2 cellular contexts compared by ENCODE assay signal in the genomic region with DNA sequence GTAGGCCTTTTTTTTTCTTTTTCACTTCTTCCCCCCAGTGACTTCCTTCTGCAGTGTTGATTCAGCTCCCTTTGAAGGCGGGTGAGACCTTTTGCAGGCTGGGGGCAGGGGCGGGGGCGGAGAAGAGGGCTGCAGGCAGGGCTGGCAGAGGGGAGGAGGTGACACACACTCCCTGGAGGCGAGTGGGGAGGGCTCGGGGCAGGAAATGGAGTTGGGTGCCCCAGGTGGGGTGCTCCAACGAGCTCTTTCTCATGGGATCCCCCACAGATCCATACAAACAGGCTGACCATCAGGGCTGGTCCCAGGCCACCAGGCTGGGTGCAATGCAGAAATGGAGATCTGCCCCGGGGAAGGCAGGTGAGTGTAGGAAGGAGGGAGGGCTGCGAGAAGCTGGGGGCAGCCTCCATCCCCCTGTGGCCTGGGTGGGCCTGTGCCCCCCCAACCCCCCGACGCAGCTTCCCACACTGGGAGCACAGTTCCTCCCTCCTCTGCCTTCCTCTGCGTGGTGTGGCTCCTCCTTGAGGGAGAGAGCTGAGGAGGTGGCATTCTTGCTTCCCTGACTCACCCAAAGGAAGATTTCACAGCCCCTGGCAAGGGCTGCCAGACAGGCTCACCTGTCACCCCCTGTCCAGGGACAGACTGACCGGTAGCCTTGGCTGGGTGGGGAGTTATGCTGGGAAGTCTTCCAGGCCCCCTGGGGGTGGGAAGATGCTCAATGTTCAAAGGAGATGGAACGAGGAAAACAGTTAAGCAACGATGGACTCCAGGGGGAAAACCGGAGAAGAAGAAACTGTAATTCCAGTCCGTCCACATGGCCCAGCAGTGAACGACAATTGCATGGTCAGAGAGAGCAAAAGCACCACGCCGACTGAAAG.
TF ChIP-seq lines count a peak whose summit lies in the region.

No MANE protein-coding gene starts in this region.

TF ChIP-seq in GM12878, 131 proteins besides CTCF, POLR2A, EP300 and RAD21 (continued from another document and continues in another):
- TF ChIP-seq ZBTB40 (IDR thresholded peaks at IDR 0.05; ENCODE audit: borderline replicate concordance): 0 out of 2 replicates have a peak, but pooled peaks have one; percentile 34
- TF ChIP-seq SRF (IDR thresholded peaks at IDR 0.05; ENCODE audit: low read depth in 2 of 2, low read length in 2 of 2): peak in 1 of 2 experiments; percentile 52; a peak in 1 of 4 replicates
- no peak for TF ChIP-seq PAX8 (IDR thresholded peaks at IDR 0.05)
- 0 out of 2 replicates have a peak, but pooled peaks have one; percentile 18 for TF ChIP-seq TARDBP (IDR thresholded peaks at IDR 0.05; ENCODE audit: borderline replicate concordance)
- no peak for TF ChIP-seq NR2C1 (IDR thresholded peaks at IDR 0.05)
- TF ChIP-seq, protein P1, sequence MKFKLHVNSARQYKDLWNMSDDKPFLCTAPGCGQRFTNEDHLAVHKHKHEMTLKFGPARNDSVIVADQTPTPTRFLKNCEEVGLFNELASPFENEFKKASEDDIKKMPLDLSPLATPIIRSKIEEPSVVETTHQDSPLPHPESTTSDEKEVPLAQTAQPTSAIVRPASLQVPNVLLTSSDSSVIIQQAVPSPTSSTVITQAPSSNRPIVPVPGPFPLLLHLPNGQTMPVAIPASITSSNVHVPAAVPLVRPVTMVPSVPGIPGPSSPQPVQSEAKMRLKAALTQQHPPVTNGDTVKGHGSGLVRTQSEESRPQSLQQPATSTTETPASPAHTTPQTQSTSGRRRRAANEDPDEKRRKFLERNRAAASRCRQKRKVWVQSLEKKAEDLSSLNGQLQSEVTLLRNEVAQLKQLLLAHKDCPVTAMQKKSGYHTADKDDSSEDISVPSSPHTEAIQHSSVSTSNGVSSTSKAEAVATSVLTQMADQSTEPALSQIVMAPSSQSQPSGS (IDR thresholded peaks at IDR 0.05; ENCODE audit: low read length): no peak
- peak; percentile 54 to 70; a peak in 3 of 4 replicates for TF ChIP-seq BHLHE40 (IDR thresholded peaks at IDR 0.05; ENCODE audit: borderline replicate concordance in 1 of 2, low read depth in 2 of 2, low read length in 1 of 2)
- 0 out of 2 replicates have a peak, but pooled peaks have one; percentile 43 for TF ChIP-seq SMAD5 (IDR thresholded peaks at IDR 0.05; ENCODE audit: low read depth)
- TF ChIP-seq PBX3 (IDR thresholded peaks at IDR 0.05; ENCODE audit: insufficient replicate concordance, low read depth, low read length): no peak
- TF ChIP-seq ZNF24 (IDR thresholded peaks at IDR 0.05): no peak
- TF ChIP-seq NR2F1 (conservative IDR thresholded peaks at IDR 0.05): peak; percentile 90
- peak; percentile 68 for TF ChIP-seq GATAD2B (conservative IDR thresholded peaks at IDR 0.05; ENCODE audit: low read depth)
- no peak for TF ChIP-seq ESRRA (IDR thresholded peaks at IDR 0.05; ENCODE audit: low read length)
- peak; percentile 91 for TF ChIP-seq MEF2B (IDR thresholded peaks at IDR 0.05; ENCODE audit: partially characterized antibody, poor library complexity, severe bottlenecking)
- no peak for TF ChIP-seq RFX5 (IDR thresholded peaks at IDR 0.05; ENCODE audit: low read depth, low read length)
- no peak for TF ChIP-seq SIN3A (IDR thresholded peaks at IDR 0.05; ENCODE audit: low read depth, low read length)
- TF ChIP-seq KDM1A (IDR thresholded peaks at IDR 0.05; ENCODE audit: borderline replicate concordance): no peak
- TF ChIP-seq SPI1 (IDR thresholded peaks at IDR 0.05; ENCODE audit: borderline replicate concordance, insufficient read depth, low read depth, low read length): peak; percentile 35; the same call in 1 of the 2 replicates
- TF ChIP-seq, protein P2, sequence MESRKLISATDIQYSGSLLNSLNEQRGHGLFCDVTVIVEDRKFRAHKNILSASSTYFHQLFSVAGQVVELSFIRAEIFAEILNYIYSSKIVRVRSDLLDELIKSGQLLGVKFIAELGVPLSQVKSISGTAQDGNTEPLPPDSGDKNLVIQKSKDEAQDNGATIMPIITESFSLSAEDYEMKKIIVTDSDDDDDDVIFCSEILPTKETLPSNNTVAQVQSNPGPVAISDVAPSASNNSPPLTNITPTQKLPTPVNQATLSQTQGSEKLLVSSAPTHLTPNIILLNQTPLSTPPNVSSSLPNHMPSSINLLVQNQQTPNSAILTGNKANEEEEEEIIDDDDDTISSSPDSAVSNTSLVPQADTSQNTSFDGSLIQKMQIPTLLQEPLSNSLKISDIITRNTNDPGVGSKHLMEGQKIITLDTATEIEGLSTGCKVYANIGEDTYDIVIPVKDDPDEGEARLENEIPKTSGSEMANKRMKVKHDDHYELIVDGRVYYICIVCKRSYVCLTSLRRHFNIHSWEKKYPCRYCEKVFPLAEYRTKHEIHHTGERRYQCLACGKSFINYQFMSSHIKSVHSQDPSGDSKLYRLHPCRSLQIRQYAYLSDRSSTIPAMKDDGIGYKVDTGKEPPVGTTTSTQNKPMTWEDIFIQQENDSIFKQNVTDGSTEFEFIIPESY (IDR thresholded peaks at IDR 0.05): no peak
- no peak; the same call in 1 of the 2 replicates for TF ChIP-seq BACH1 (IDR thresholded peaks at IDR 0.05; ENCODE audit: borderline replicate concordance)

TF ChIP-seq in HepG2, 621 proteins besides CTCF, POLR2A, EP300 and RAD21 (continued from another document and continues in another):
- no peak for TF ChIP-seq ZSCAN5A (CRISPR knock-in tag; IDR thresholded peaks at IDR 0.05; ENCODE audit: borderline replicate concordance)
- no peak for TF ChIP-seq SRSF1 (optimal IDR thresholded peaks at IDR 0.05; ENCODE audit: low read depth, low read length)
- TF ChIP-seq ZSCAN31 (CRISPR knock-in tag; IDR thresholded peaks at IDR 0.05; ENCODE audit: low read depth): no peak
- no peak for TF ChIP-seq NAIF1 (CRISPR knock-in tag; IDR thresholded peaks at IDR 0.05; ENCODE audit: borderline replicate concordance)
- TF ChIP-seq HNRNPL (IDR thresholded peaks at IDR 0.05; ENCODE audit: low read depth, low read length): 0 out of 2 replicates have a peak, but pooled peaks have one; percentile 37
- TF ChIP-seq, protein P3, sequence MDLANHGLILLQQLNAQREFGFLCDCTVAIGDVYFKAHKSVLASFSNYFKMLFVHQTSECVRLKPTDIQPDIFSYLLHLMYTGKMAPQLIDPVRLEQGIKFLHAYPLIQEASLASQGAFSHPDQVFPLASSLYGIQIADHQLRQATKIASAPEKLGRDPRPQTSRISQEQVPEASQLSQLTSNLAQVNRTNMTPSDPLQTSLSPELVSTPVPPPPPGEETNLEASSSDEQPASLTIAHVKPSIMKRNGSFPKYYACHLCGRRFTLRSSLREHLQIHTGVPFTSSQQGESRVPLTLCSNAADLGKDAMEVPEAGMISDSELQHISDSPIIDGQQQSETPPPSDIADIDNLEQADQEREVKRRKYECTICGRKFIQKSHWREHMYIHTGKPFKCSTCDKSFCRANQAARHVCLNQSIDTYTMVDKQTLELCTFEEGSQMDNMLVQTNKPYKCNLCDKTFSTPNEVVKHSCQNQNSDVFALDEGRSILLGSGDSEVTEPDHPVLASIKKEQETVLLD (CRISPR knock-in tag; IDR thresholded peaks at IDR 0.05; ENCODE audit: low read depth): no peak
- 0 out of 2 replicates have a peak, but pooled peaks have one; percentile 26 for TF ChIP-seq ZNF616 (CRISPR knock-in tag; IDR thresholded peaks at IDR 0.05; ENCODE audit: low read depth)
- no peak for TF ChIP-seq ZBTB8A (CRISPR knock-in tag; IDR thresholded peaks at IDR 0.05; ENCODE audit: borderline replicate concordance, low read depth)
- no peak for TF ChIP-seq ZNF83 (CRISPR knock-in tag; IDR thresholded peaks at IDR 0.05; ENCODE audit: borderline replicate concordance)
- no peak for TF ChIP-seq ZBTB34 (CRISPR knock-in tag; IDR thresholded peaks at IDR 0.05)
- TF ChIP-seq, protein P4, sequence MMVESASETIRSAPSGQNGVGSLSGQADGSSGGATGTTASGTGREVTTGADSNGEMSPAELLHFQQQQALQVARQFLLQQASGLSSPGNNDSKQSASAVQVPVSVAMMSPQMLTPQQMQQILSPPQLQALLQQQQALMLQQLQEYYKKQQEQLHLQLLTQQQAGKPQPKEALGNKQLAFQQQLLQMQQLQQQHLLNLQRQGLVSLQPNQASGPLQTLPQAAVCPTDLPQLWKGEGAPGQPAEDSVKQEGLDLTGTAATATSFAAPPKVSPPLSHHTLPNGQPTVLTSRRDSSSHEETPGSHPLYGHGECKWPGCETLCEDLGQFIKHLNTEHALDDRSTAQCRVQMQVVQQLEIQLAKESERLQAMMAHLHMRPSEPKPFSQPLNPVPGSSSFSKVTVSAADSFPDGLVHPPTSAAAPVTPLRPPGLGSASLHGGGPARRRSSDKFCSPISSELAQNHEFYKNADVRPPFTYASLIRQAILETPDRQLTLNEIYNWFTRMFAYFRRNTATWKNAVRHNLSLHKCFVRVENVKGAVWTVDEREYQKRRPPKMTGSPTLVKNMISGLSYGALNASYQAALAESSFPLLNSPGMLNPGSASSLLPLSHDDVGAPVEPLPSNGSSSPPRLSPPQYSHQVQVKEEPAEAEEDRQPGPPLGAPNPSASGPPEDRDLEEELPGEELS (CRISPR knock-in tag; IDR thresholded peaks at IDR 0.05): no peak
- no peak for TF ChIP-seq ZNF749 (CRISPR knock-in tag; IDR thresholded peaks at IDR 0.05; ENCODE audit: borderline replicate concordance)
- TF ChIP-seq MIXL1 (CRISPR knock-in tag; IDR thresholded peaks at IDR 0.05): no peak
- TF ChIP-seq STAG1 (CRISPR knock-in tag; IDR thresholded peaks at IDR 0.05): 0 out of 2 replicates have a peak, but pooled peaks have one; percentile 3
- TF ChIP-seq RNF219 (CRISPR knock-in tag; IDR thresholded peaks at IDR 0.05): no peak
- TF ChIP-seq RBFOX2 (IDR thresholded peaks at IDR 0.05; ENCODE audit: low read depth, low read length): no peak
- TF ChIP-seq HIVEP1 (CRISPR knock-in tag; IDR thresholded peaks at IDR 0.05): no peak; the same call in 1 of the 2 replicates
- no peak for TF ChIP-seq ATM (IDR thresholded peaks at IDR 0.05; ENCODE audit: borderline replicate concordance)
- TF ChIP-seq ZNF484 (CRISPR knock-in tag; IDR thresholded peaks at IDR 0.05; ENCODE audit: borderline replicate concordance, low read depth): no peak
- TF ChIP-seq, protein P5, sequence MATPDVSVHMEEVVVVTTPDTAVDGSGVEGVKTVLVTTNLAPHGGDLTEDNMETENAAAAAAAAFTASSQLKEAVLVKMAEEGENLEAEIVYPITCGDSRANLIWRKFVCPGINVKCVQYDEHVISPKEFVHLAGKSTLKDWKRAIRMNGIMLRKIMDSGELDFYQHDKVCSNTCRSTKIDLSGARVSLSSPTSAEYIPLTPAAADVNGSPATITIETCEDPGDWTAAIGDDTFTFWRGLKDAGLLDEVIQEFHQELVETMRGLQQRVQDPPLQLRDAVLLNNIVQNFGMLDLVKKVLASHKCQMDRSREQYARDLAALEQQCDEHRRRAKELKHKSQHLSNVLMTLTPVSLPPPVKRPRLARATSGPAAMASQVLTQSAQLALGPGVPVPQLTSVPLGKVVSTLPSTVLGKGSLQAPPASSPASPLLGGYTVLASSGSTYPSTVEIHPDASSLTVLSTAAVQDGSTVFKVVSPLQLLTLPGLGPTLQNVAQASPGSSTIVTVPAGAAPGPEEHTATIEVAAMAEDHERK (CRISPR knock-in tag; IDR thresholded peaks at IDR 0.05; ENCODE audit: low read depth): no peak
- no peak for TF ChIP-seq BCL6 (CRISPR knock-in tag; IDR thresholded peaks at IDR 0.05)
- TF ChIP-seq PATZ1 (CRISPR knock-in tag; IDR thresholded peaks at IDR 0.05): peak; percentile 79
- TF ChIP-seq, protein P6, sequence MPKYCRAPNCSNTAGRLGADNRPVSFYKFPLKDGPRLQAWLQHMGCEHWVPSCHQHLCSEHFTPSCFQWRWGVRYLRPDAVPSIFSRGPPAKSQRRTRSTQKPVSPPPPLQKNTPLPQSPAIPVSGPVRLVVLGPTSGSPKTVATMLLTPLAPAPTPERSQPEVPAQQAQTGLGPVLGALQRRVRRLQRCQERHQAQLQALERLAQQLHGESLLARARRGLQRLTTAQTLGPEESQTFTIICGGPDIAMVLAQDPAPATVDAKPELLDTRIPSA (CRISPR knock-in tag; IDR thresholded peaks at IDR 0.05; ENCODE audit: borderline replicate concordance): no peak
- TF ChIP-seq ZFX (CRISPR knock-in tag; IDR thresholded peaks at IDR 0.05; ENCODE audit: low read depth): 0 out of 2 replicates have a peak, but pooled peaks have one; percentile 4
- TF ChIP-seq POLR2G (IDR thresholded peaks at IDR 0.05; ENCODE audit: low read depth, low read length): no peak
